ENCODE assay signal across 1 cellular context in the genomic region with DNA sequence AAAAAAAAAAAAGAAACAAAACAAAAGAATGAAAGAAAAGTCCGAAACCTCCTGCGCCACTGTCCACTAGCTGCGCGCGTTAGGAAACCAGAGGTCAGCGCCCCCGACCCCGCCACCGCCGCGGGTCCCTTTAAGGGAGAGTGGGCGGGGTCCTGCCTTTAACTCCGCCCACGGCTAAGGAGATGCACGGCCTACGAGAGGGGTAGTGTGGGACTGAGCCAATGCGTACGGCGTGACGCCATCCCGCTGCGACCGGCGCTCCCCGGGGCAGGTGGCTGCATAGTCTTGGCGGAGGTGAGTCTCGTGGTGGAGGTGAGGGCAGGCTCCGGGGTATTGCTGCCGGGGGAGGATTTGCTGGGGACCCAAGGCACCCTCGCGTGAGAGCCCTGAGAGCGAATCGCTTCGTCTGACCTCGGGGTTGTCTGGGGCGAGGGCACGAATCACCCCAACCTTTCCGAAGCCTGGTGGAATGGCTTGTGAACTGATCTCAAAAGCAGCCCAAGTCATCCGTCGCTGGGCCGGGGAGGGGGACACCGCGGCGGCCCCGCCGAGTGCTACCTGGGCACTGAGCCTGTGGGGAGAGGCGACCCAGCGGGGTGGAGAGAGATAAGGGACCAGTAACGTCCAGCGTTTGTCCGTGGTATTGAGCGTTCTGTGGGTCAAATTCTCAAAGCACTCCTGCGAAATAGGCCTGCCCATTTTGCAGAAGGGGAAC.
TF ChIP-seq lines count a peak whose summit lies in the region.

A gene (plus strand): TSS at position 241 of the 715 bp plus-strand sequence. CDS start 1,319 bp downstream, outside the sequence.

TF ChIP-seq in HepG2, 621 proteins besides CTCF, POLR2A, EP300 and RAD21 (continued from another document and continues in another):
- TF ChIP-seq, protein P1, sequence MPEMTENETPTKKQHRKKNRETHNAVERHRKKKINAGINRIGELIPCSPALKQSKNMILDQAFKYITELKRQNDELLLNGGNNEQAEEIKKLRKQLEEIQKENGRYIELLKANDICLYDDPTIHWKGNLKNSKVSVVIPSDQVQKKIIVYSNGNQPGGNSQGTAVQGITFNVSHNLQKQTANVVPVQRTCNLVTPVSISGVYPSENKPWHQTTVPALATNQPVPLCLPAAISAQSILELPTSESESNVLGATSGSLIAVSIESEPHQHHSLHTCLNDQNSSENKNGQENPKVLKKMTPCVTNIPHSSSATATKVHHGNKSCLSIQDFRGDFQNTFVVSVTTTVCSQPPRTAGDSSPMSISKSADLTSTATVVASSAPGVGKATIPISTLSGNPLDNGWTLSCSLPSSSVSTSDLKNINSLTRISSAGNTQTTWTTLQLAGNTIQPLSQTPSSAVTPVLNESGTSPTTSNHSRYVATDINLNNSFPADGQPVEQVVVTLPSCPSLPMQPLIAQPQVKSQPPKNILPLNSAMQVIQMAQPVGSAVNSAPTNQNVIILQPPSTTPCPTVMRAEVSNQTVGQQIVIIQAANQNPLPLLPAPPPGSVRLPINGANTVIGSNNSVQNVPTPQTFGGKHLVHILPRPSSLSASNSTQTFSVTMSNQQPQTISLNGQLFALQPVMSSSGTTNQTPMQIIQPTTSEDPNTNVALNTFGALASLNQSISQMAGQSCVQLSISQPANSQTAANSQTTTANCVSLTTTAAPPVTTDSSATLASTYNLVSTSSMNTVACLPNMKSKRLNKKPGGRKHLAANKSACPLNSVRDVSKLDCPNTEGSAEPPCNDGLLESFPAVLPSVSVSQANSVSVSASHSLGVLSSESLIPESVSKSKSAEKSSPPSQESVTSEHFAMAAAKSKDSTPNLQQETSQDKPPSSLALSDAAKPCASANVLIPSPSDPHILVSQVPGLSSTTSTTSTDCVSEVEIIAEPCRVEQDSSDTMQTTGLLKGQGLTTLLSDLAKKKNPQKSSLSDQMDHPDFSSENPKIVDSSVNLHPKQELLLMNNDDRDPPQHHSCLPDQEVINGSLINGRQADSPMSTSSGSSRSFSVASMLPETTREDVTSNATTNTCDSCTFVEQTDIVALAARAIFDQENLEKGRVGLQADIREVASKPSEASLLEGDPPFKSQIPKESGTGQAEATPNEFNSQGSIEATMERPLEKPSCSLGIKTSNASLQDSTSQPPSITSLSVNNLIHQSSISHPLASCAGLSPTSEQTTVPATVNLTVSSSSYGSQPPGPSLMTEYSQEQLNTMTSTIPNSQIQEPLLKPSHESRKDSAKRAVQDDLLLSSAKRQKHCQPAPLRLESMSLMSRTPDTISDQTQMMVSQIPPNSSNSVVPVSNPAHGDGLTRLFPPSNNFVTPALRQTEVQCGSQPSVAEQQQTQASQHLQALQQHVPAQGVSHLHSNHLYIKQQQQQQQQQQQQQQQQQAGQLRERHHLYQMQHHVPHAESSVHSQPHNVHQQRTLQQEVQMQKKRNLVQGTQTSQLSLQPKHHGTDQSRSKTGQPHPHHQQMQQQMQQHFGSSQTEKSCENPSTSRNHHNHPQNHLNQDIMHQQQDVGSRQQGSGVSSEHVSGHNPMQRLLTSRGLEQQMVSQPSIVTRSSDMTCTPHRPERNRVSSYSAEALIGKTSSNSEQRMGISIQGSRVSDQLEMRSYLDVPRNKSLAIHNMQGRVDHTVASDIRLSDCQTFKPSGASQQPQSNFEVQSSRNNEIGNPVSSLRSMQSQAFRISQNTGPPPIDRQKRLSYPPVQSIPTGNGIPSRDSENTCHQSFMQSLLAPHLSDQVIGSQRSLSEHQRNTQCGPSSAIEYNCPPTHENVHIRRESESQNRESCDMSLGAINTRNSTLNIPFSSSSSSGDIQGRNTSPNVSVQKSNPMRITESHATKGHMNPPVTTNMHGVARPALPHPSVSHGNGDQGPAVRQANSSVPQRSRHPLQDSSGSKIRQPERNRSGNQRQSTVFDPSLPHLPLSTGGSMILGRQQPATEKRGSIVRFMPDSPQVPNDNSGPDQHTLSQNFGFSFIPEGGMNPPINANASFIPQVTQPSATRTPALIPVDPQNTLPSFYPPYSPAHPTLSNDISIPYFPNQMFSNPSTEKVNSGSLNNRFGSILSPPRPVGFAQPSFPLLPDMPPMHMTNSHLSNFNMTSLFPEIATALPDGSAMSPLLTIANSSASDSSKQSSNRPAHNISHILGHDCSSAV (CRISPR knock-in tag; IDR thresholded peaks at IDR 0.05; ENCODE audit: borderline replicate concordance): 0 out of 2 replicates have a peak, but pooled peaks have one; percentile 54
- 0 out of 2 replicates have a peak, but pooled peaks have one; percentile 33 for TF ChIP-seq SIX4 (CRISPR knock-in tag; IDR thresholded peaks at IDR 0.05)
- 0 out of 2 replicates have a peak, but pooled peaks have one; percentile 11 for TF ChIP-seq HMG20B (CRISPR knock-in tag; conservative IDR thresholded peaks at IDR 0.05)
- peak; percentile 53; the same call in 1 of the 2 replicates for TF ChIP-seq BHLHE40 (IDR thresholded peaks at IDR 0.05; ENCODE audit: low read length)
- TF ChIP-seq, protein P2, sequence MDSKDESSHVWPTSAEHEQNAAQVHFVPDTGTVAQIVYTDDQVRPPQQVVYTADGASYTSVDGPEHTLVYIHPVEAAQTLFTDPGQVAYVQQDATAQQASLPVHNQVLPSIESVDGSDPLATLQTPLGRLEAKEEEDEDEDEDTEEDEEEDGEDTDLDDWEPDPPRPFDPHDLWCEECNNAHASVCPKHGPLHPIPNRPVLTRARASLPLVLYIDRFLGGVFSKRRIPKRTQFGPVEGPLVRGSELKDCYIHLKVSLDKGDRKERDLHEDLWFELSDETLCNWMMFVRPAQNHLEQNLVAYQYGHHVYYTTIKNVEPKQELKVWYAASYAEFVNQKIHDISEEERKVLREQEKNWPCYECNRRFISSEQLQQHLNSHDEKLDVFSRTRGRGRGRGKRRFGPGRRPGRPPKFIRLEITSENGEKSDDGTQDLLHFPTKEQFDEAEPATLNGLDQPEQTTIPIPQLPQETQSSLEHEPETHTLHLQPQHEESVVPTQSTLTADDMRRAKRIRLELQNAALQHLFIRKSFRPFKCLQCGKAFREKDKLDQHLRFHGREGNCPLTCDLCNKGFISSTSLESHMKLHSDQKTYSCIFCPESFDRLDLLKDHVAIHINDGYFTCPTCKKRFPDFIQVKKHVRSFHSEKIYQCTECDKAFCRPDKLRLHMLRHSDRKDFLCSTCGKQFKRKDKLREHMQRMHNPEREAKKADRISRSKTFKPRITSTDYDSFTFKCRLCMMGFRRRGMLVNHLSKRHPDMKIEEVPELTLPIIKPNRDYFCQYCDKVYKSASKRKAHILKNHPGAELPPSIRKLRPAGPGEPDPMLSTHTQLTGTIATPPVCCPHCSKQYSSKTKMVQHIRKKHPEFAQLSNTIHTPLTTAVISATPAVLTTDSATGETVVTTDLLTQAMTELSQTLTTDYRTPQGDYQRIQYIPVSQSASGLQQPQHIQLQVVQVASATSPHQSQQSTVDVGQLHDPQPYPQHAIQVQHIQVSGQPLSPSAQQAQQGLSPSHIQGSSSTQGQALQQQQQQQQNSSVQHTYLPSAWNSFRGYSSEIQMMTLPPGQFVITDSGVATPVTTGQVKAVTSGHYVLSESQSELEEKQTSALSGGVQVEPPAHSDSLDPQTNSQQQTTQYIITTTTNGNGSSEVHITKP (CRISPR knock-in tag; IDR thresholded peaks at IDR 0.05; ENCODE audit: low read depth): peak; percentile 82
- no peak for TF ChIP-seq GATA4 (IDR thresholded peaks at IDR 0.05; ENCODE audit: borderline replicate concordance, low read depth)
- no peak for TF ChIP-seq BRCA1 (CRISPR knock-in tag; IDR thresholded peaks at IDR 0.05)
- TF ChIP-seq, protein P3, sequence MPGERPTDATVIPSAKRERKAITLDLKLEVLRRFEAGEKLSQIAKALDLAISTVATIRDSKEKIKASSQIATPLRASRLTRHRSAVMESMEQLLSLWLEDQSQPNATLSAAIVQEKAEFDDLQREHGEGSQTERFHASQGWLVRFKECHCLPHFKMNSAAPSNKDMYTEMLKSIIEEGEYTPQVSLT (CRISPR knock-in tag; IDR thresholded peaks at IDR 0.05; ENCODE audit: borderline replicate concordance, low read depth): no peak
- TF ChIP-seq, protein P4, sequence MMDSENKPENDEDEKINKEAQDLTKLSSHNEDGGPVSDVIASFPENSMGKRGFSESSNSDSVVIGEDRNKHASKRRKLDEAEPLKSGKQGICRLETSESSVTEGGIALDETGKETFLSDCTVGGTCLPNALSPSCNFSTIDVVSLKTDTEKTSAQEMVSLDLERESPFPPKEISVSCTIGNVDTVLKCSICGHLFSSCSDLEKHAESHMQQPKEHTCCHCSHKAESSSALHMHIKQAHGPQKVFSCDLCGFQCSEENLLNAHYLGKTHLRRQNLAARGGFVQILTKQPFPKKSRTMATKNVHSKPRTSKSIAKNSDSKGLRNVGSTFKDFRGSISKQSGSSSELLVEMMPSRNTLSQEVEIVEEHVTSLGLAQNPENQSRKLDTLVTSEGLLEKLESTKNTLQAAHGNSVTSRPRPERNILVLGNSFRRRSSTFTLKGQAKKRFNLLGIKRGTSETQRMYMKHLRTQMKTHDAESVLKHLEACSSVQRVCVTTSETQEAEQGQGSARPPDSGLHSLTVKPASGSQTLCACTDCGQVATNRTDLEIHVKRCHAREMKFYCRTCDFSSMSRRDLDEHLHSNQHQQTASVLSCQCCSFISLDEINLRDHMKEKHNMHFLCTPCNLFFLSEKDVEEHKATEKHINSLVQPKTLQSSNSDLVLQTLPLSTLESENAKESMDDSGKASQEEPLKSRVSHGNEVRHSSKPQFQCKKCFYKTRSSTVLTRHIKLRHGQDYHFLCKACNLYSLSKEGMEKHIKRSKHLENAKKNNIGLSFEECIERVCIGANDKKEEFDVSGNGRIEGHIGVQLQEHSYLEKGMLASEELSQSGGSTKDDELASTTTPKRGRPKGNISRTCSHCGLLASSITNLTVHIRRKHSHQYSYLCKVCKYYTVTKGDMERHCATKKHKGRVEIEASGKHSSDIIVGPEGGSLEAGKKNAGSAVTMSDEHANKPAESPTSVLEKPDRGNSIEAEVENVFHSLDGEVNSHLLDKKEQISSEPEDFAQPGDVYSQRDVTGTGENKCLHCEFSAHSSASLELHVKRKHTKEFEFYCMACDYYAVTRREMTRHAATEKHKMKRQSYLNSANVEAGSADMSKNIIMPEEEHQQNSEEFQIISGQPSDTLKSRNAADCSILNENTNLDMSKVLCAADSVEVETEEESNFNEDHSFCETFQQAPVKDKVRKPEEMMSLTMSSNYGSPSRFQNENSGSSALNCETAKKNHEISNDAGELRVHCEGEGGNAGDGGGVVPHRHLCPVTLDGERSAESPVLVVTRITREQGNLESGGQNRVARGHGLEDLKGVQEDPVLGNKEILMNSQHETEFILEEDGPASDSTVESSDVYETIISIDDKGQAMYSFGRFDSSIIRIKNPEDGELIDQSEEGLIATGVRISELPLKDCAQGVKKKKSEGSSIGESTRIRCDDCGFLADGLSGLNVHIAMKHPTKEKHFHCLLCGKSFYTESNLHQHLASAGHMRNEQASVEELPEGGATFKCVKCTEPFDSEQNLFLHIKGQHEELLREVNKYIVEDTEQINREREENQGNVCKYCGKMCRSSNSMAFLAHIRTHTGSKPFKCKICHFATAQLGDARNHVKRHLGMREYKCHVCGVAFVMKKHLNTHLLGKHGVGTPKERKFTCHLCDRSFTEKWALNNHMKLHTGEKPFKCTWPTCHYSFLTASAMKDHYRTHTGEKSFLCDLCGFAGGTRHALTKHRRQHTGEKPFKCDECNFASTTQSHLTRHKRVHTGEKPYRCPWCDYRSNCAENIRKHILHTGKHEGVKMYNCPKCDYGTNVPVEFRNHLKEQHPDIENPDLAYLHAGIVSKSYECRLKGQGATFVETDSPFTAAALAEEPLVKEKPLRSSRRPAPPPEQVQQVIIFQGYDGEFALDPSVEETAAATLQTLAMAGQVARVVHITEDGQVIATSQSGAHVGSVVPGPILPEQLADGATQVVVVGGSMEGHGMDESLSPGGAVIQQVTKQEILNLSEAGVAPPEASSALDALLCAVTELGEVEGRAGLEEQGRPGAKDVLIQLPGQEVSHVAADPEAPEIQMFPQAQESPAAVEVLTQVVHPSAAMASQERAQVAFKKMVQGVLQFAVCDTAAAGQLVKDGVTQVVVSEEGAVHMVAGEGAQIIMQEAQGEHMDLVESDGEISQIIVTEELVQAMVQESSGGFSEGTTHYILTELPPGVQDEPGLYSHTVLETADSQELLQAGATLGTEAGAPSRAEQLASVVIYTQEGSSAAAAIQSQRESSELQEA (CRISPR knock-in tag; IDR thresholded peaks at IDR 0.05; ENCODE audit: not compliant biosample characterization): peak; percentile 94
- peak; percentile 67; the same call in 1 of the 2 replicates for TF ChIP-seq ZNF143 (CRISPR knock-in tag; IDR thresholded peaks at IDR 0.05)
- TF ChIP-seq, protein P5, sequence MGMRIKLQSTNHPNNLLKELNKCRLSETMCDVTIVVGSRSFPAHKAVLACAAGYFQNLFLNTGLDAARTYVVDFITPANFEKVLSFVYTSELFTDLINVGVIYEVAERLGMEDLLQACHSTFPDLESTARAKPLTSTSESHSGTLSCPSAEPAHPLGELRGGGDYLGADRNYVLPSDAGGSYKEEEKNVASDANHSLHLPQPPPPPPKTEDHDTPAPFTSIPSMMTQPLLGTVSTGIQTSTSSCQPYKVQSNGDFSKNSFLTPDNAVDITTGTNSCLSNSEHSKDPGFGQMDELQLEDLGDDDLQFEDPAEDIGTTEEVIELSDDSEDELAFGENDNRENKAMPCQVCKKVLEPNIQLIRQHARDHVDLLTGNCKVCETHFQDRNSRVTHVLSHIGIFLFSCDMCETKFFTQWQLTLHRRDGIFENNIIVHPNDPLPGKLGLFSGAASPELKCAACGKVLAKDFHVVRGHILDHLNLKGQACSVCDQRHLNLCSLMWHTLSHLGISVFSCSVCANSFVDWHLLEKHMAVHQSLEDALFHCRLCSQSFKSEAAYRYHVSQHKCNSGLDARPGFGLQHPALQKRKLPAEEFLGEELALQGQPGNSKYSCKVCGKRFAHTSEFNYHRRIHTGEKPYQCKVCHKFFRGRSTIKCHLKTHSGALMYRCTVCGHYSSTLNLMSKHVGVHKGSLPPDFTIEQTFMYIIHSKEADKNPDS (CRISPR knock-in tag; IDR thresholded peaks at IDR 0.05): 0 out of 2 replicates have a peak, but pooled peaks have one; percentile 37
- peak; percentile 76; the same call in 1 of the 2 replicates for TF ChIP-seq ZNF451 (CRISPR knock-in tag; IDR thresholded peaks at IDR 0.05)
- peak; percentile 90 for TF ChIP-seq ZNF501 (CRISPR knock-in tag; IDR thresholded peaks at IDR 0.05)
